ENCODE assay signal across 9 cellular contexts in the genomic region with DNA sequence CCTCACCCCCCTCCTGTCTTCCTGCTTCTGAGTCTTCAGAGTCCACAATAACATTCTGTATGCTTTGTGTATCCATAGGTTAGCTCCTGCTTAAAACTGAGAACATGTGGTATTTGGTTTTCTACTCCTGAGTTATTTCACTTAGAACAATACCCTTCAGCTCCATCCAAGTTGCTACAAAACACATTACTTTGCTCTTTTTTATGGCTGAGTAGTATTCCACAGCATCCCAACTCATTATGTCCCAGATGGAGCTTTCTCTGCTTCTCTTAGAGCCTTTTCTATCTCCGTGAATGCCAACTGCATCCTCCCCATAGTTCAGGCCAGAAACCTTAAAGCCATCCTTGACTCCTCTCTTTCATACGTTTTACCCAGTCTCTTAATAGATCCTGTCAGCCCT. TPM values are rescaled to one million over a fixed set of nuclear protein-coding genes. Genes with fewer than 3 reads are reported as not detected.
"Had no signal": no experiment of that assay in that cellular context is flagged by ENCODE, and none has a peak within 500 bp of the region (broad histone marks: within the 10 kb centered on the region; RNA-seq: fewer than 3 reads in every experiment).

No MANE protein-coding gene starts in this region.

- ATAC-seq: HepG2, K562 had no signal

- H3K27ac ChIP-seq: HL-60, KMS-11 had no signal

- DNase-seq: IMR-90, KBM-7, KG1 had no signal

- H3K4me3 ChIP-seq: K562 had no signal

RNA-seq across cellular contexts. Expression of a gene that starts 55.8 kb away (rescaled TPM):
- total RNA-seq: HepG2, HT-29, HT1080, IMR-90, K562 had no signal
